Comparison of ENCODE assay signal across 2 cellular contexts in genomic region chr2:189484416-189484740, GRCh38.
TF ChIP-seq lines count a peak whose summit lies in the region.
"Not testable (repeated sequence)": the region's sequence is repeated elsewhere in the genome, so short reads cannot be mapped to it uniquely, and the experiment has no call there.

No MANE protein-coding gene starts in this region.

TF ChIP-seq in IMR-90, 13 proteins besides CTCF, POLR2A, EP300 and RAD21:
- peak; percentile 15; the same call in 1 of the 2 replicates for TF ChIP-seq CEBPB (IDR thresholded peaks at IDR 0.05; ENCODE audit: low read depth, low read length)
TF ChIP-seq in IMR-90: peak in this region for 1; not testable (repeated sequence) for 12.

TF ChIP-seq in HepG2, 621 proteins besides CTCF, POLR2A, EP300 and RAD21:
- TF ChIP-seq FOXP1 (IDR thresholded peaks at IDR 0.05) (peak; percentile 94), CEBPB (IDR thresholded peaks at IDR 0.05; ENCODE audit: borderline replicate concordance, low read depth, low read length) (peak; percentile 27; the same call in 1 of the 2 replicates)
- TF ChIP-seq FOXP1 (CRISPR knock-in tag; IDR thresholded peaks at IDR 0.05), result not testable (repeated sequence)
